ENCODE assay signal across 1 cellular context in the genomic region with DNA sequence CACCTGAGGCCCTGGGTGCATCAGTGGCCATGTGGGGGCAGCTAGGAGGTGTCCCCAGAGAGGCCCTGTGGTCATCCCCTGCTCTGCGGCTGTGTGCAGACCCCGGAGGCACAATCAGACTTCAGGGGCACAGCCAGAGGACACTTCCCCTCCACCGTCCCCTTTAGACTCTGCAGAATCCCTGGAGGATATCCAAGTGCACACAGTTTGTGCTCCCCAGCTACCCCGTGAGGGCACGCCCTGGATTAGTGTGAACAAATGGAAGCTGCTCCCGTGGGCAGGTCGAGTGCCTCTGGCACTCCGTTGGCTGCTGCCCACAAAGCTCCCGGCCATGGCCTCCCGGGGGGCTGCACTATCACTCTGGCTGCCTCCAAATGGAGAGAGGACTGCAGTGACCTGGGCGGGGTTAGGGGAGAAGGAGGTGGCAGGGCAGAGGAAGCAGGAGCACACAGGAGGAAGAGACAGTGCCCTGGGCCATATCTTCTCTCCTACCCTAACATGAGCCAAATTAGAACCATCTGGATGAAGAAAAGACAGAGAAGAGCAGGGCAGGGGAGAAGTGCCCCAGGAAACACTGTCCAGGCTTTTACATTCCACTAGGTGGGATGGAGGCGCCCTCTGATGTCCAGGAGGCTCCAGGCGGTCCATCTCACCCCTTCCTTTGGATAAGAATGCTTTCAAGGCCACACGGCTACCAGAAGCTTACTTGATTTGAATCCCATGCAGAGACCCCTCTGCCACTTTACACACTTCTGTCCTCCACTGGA.
TF ChIP-seq lines count a peak whose summit lies in the region.

No MANE protein-coding gene starts in this region.

TF ChIP-seq in IMR-90, 13 proteins besides CTCF, POLR2A, EP300 and RAD21:
- no peak for TF ChIP-seq MAFK (IDR thresholded peaks at IDR 0.05; ENCODE audit: low read depth, low read length)
- TF ChIP-seq BHLHE40 (IDR thresholded peaks at IDR 0.05; ENCODE audit: low read depth, low read length), result no peak
- TF ChIP-seq MXI1 (IDR thresholded peaks at IDR 0.05; ENCODE audit: borderline replicate concordance, low read depth, low read length), result no peak
- TF ChIP-seq FOS (IDR thresholded peaks at IDR 0.05; ENCODE audit: low read depth, low read length), result no peak
- no peak for TF ChIP-seq NFE2L2 (IDR thresholded peaks at IDR 0.05; ENCODE audit: low read depth, low read length)
- no peak for TF ChIP-seq RFX5 (IDR thresholded peaks at IDR 0.05; ENCODE audit: low read depth, low read length)
- no peak for TF ChIP-seq MAZ (IDR thresholded peaks at IDR 0.05; ENCODE audit: borderline replicate concordance, low read depth, low read length)
- TF ChIP-seq CEBPB (IDR thresholded peaks at IDR 0.05; ENCODE audit: low read depth, low read length), result no peak
- TF ChIP-seq SMC3 (IDR thresholded peaks at IDR 0.05; ENCODE audit: low read depth, low read length), result no peak
- TF ChIP-seq, protein P1, sequence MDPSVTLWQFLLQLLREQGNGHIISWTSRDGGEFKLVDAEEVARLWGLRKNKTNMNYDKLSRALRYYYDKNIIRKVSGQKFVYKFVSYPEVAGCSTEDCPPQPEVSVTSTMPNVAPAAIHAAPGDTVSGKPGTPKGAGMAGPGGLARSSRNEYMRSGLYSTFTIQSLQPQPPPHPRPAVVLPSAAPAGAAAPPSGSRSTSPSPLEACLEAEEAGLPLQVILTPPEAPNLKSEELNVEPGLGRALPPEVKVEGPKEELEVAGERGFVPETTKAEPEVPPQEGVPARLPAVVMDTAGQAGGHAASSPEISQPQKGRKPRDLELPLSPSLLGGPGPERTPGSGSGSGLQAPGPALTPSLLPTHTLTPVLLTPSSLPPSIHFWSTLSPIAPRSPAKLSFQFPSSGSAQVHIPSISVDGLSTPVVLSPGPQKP (IDR thresholded peaks at IDR 0.05; ENCODE audit: borderline replicate concordance, low read depth, low read length), result no peak
TF ChIP-seq in IMR-90: peak in this region for 0.
